ENCODE assay signal across 14 cellular contexts in the genomic region with DNA sequence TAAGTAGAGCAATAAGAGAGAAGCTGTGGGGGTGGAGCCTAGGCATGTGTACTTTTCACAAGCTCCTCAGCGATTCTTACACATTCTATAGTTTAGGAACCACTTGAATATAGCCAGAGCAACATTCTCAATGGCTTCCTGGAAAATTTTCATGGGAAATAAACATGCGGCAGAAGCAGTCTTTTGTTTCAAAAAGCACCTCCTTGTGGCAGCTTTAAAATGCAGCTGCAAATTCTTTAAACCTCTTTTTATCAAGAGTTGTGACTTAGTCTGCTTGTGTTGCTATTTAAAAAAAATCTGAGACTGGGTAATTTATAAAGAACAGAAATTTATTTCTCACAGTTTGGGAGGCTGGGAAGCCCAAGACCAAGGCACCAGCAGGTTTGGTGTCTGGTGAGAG. TPM values are rescaled to one million over a fixed set of nuclear protein-coding genes. Genes with fewer than 3 reads are reported as not detected.
A peak's percentile ranks its signal among the peaks of the same experiment; 100 is the strongest.
DNase-seq lines count a peak whose midpoint lies in the region; ATAC-seq and TF ChIP-seq lines count a peak whose summit lies in the region.
"Had no signal": no experiment of that assay in that cellular context is flagged by ENCODE, and none has a peak within 500 bp of the region (broad histone marks: within the 10 kb centered on the region; RNA-seq: fewer than 3 reads in every experiment).

No MANE protein-coding gene starts in this region.

- 40% methylated on average over 2 of the region's 2 CpGs for WGBS in right cardiac atrium

- CTCF ChIA-PET in OCI-LY7 (lab: Charles Lee; ENCODE audit: unreplicated experiment) = no interaction called here

- H3K27me3 ChIP-seq in neural progenitor cell (peaks cover 6% of the 10 kb centered on the region), right cardiac atrium (ENCODE audit: control insufficient read depth, insufficient read depth) (peaks cover 6% of the 10 kb centered on the region)

- no peak overlapping the region for H3K27ac Mint-ChIP-seq in neural progenitor cell
- no peak overlapping the region for H3K27ac Mint-ChIP-seq in activated naive CD8-positive, alpha-beta T cell treated with anti-CD3 and anti-CD28 coated beads, Interleukin-2, amount 50 U/mL, for 24 hours
- H3K27ac Mint-ChIP-seq: naive thymus-derived CD4-positive, alpha-beta T cell; stimulated activated naive CD8-positive, alpha-beta T cell treated with anti-CD3 and anti-CD28 coated beads, Interleukin-15, amount 100 ng/mL, for 72 hours had no signal

- H3K9me2 ChIP-seq in OCI-LY7 (ENCODE audit: insufficient read depth, low read length) = no peaks in the 10 kb centered on the region

- no peak overlapping the region for H3K4me3 ChIP-seq in OCI-LY7 (ENCODE audit: low read depth, low read length, poor library complexity, severe bottlenecking)
- H3K4me3 ChIP-seq in epithelial cell of proximal tubule (ENCODE audit: low read depth, low read length) = no peak overlapping the region
- no peak overlapping the region for H3K4me3 ChIP-seq in neural progenitor cell
- no peak overlapping the region for H3K4me3 ChIP-seq in right cardiac atrium (ENCODE audit: low read length)
- H3K4me3 ChIP-seq: sigmoid colon had no signal

- DNase-seq in DMS153 treated with DMSO at 0.1 percent for 48 hours (lab: John Stamatoyannopoulos, UW; ENCODE audit: unreplicated experiment) = peak; percentile 24
- no peak for DNase-seq in OCI-LY7 (ENCODE audit: low spot score)
- no peak for DNase-seq in epithelial cell of proximal tubule (ENCODE audit: low read depth)
- no peak for DNase-seq in neural progenitor cell (ENCODE audit: low spot score)
- DNase-seq in activated naive CD8-positive, alpha-beta T cell treated with anti-CD3 and anti-CD28 coated beads, Interleukin-2, amount 50 U/mL, for 24 hours = no peak
- no peak for DNase-seq in EL
- no peak for DNase-seq in right cardiac atrium
- no peak for DNase-seq in 8988T
- DNase-seq: activated CD4-positive, CD25-positive, alpha-beta regulatory T cell; left colon; naive thymus-derived CD4-positive, alpha-beta T cell; NCI-H2029; sigmoid colon; stimulated activated naive CD8-positive, alpha-beta T cell treated with anti-CD3 and anti-CD28 coated beads, Interleukin-15, amount 100 ng/mL, for 72 hours had no signal

- peaks cover 5% of the 10 kb centered on the region for H3K27me3 Mint-ChIP-seq in neural progenitor cell (ENCODE audit: insufficient read depth, low read depth)
- H3K27me3 Mint-ChIP-seq in activated naive CD8-positive, alpha-beta T cell treated with anti-CD3 and anti-CD28 coated beads, Interleukin-2, amount 50 U/mL, for 24 hours = peaks cover 35% of the 10 kb centered on the region

- H3K27ac ChIP-seq in OCI-LY7 (ENCODE audit: low read depth, low read length, poor library complexity, severe bottlenecking) (no peak overlapping the region), neural progenitor cell (no peak overlapping the region), right cardiac atrium (ENCODE audit: low read length) (no peak overlapping the region)
- H3K27ac ChIP-seq: sigmoid colon had no signal

- TF ChIP-seq CTCF in OCI-LY7 (conservative IDR thresholded peaks at IDR 0.05; ENCODE audit: low read length) (peak; percentile 36; the same call in 1 of the 2 replicates), epithelial cell of proximal tubule (conservative IDR thresholded peaks at IDR 0.05; ENCODE audit: low read depth, low read length) (peak; percentile 58), neural progenitor cell (IDR thresholded peaks at IDR 0.05) (peak; percentile 28)

- no peak overlapping the region for H2AFZ ChIP-seq in OCI-LY7 (ENCODE audit: low read length)
- H2AFZ ChIP-seq in neural progenitor cell (replicated peaks) = no peak overlapping the region

- POLR2A ChIA-PET in OCI-LY7 (lab: Charles Lee) = no interaction called here

- no peaks in the 10 kb centered on the region for H3K4me1 ChIP-seq in OCI-LY7 (ENCODE audit: insufficient read depth, low read length, poor library complexity, severe bottlenecking)
- peaks cover 6% of the 10 kb centered on the region for H3K4me1 ChIP-seq in neural progenitor cell
- no peaks in the 10 kb centered on the region for H3K4me1 ChIP-seq in right cardiac atrium (ENCODE audit: control insufficient read depth, insufficient read depth, low read length)
- H3K4me1 ChIP-seq: sigmoid colon had no signal

- intact Hi-C loops in OCI-LY7 (cut with micrococcal nuclease; ENCODE audit: unreplicated experiment) = no loop called here
- intact Hi-C loops in right cardiac atrium (cut with DNase I) = no loop called here

- no peak for ATAC-seq in activated naive CD8-positive, alpha-beta T cell treated with anti-CD3 and anti-CD28 coated beads, Interleukin-2, amount 50 U/mL, for 24 hours
- ATAC-seq in right cardiac atrium = no peak
- ATAC-seq: left colon; naive thymus-derived CD4-positive, alpha-beta T cell; stimulated activated naive CD8-positive, alpha-beta T cell treated with anti-CD3 and anti-CD28 coated beads, Interleukin-15, amount 100 ng/mL, for 72 hours had no signal

- H3K4me1 Mint-ChIP-seq in neural progenitor cell = peaks cover 2% of the 10 kb centered on the region
- H3K4me1 Mint-ChIP-seq in activated naive CD8-positive, alpha-beta T cell treated with anti-CD3 and anti-CD28 coated beads, Interleukin-2, amount 50 U/mL, for 24 hours = no peaks in the 10 kb centered on the region
- H3K4me1 Mint-ChIP-seq: naive thymus-derived CD4-positive, alpha-beta T cell; stimulated activated naive CD8-positive, alpha-beta T cell treated with anti-CD3 and anti-CD28 coated beads, Interleukin-15, amount 100 ng/mL, for 72 hours had no signal

- H3K9me3 ChIP-seq in OCI-LY7 (ENCODE audit: low read length) (no peaks in the 10 kb centered on the region), neural progenitor cell (ENCODE audit: low read depth) (no peaks in the 10 kb centered on the region), right cardiac atrium (ENCODE audit: control insufficient read depth, low read length) (no peaks in the 10 kb centered on the region)

- H3K36me3 ChIP-seq in OCI-LY7 (ENCODE audit: insufficient read depth, low read length) (no peaks in the 10 kb centered on the region), neural progenitor cell (no peaks in the 10 kb centered on the region)
- H3K36me3 ChIP-seq: sigmoid colon had no signal

- H3K4me2 ChIP-seq in OCI-LY7 (ENCODE audit: low read length) = no peak overlapping the region
- no peak overlapping the region for H3K4me2 ChIP-seq in neural progenitor cell

- no peaks in the 10 kb centered on the region for H3K79me2 ChIP-seq in OCI-LY7 (ENCODE audit: insufficient read depth, low read depth, low read length)
- H3K79me2 ChIP-seq in neural progenitor cell (ENCODE audit: low read depth) = no peaks in the 10 kb centered on the region

- no peaks in the 10 kb centered on the region for H3F3A ChIP-seq in neural progenitor cell (ENCODE audit: low read depth)

- H3K9me3 Mint-ChIP-seq in neural progenitor cell = peaks cover 6% of the 10 kb centered on the region
- H3K9me3 Mint-ChIP-seq in activated naive CD8-positive, alpha-beta T cell treated with anti-CD3 and anti-CD28 coated beads, Interleukin-2, amount 50 U/mL, for 24 hours = no peaks in the 10 kb centered on the region

- no peak overlapping the region for H3K4me3 Mint-ChIP-seq in neural progenitor cell
- H3K4me3 Mint-ChIP-seq in activated naive CD8-positive, alpha-beta T cell treated with anti-CD3 and anti-CD28 coated beads, Interleukin-2, amount 50 U/mL, for 24 hours = no peak overlapping the region
- H3K4me3 Mint-ChIP-seq: naive thymus-derived CD4-positive, alpha-beta T cell; stimulated activated naive CD8-positive, alpha-beta T cell treated with anti-CD3 and anti-CD28 coated beads, Interleukin-15, amount 100 ng/mL, for 72 hours had no signal

- H4K20me1 ChIP-seq in OCI-LY7 (ENCODE audit: insufficient read depth, low read length) (no peaks in the 10 kb centered on the region), neural progenitor cell (ENCODE audit: low read depth) (no peaks in the 10 kb centered on the region)

- no peaks in the 10 kb centered on the region for H3K36me3 Mint-ChIP-seq in neural progenitor cell
- H3K36me3 Mint-ChIP-seq in activated naive CD8-positive, alpha-beta T cell treated with anti-CD3 and anti-CD28 coated beads, Interleukin-2, amount 50 U/mL, for 24 hours (ENCODE audit: low read depth) = no peaks in the 10 kb centered on the region
- H3K36me3 Mint-ChIP-seq: naive thymus-derived CD4-positive, alpha-beta T cell had no signal

- H3K9ac ChIP-seq in neural progenitor cell = no peak overlapping the region

- BruUV-seq in OCI-LY7 (replicated peaks; lab: Mats Ljungman, UMichigan) = no TSS peak

RNA-seq across cellular contexts. Expression of a gene that starts 23.8 kb away (rescaled TPM):
- total RNA-seq in OCI-LY7 (2014; rRNA removed; shearing (Covaris generic)) = not detected in 2 replicates
- total RNA-seq in OCI-LY7 (2022) (not detected in 2 replicates), epithelial cell of proximal tubule (not detected in 2 replicates), neural progenitor cell (ENCODE audit: low replicate concordance) (not detected in 2 replicates), right cardiac atrium (not detected)
- polyA plus RNA-seq in right cardiac atrium = not detected
- total RNA-seq: naive thymus-derived CD4-positive, alpha-beta T cell; sigmoid colon had no signal
- polyA plus RNA-seq: naive thymus-derived CD4-positive, alpha-beta T cell had no signal
